1 cellular context compared by ENCODE assay signal in genomic region chr19:7743425-7743841, GRCh38.
TF ChIP-seq lines count a peak whose summit lies in the region.

No MANE protein-coding gene starts in this region.

TF ChIP-seq in IMR-90, 13 proteins besides CTCF, POLR2A, EP300 and RAD21:
- TF ChIP-seq FOS (IDR thresholded peaks at IDR 0.05; ENCODE audit: low read depth, low read length) (no peak), ELK1 (IDR thresholded peaks at IDR 0.05; ENCODE audit: borderline replicate concordance, low read depth, low read length) (no peak), MAFK (IDR thresholded peaks at IDR 0.05; ENCODE audit: low read depth, low read length) (no peak), MXI1 (IDR thresholded peaks at IDR 0.05; ENCODE audit: borderline replicate concordance, low read depth, low read length) (no peak), USF2 (IDR thresholded peaks at IDR 0.05; ENCODE audit: low read depth, low read length) (no peak), NFE2L2 (IDR thresholded peaks at IDR 0.05; ENCODE audit: low read depth, low read length) (no peak), BHLHE40 (IDR thresholded peaks at IDR 0.05; ENCODE audit: low read depth, low read length) (no peak), CHD1 (IDR thresholded peaks at IDR 0.05; ENCODE audit: low read depth, low read length) (no peak), RCOR1 (IDR thresholded peaks at IDR 0.05; ENCODE audit: insufficient replicate concordance, low read length) (no peak), SMC3 (IDR thresholded peaks at IDR 0.05; ENCODE audit: low read depth, low read length) (no peak), CEBPB (IDR thresholded peaks at IDR 0.05; ENCODE audit: low read depth, low read length) (no peak), RFX5 (IDR thresholded peaks at IDR 0.05; ENCODE audit: low read depth, low read length) (no peak), MAZ (IDR thresholded peaks at IDR 0.05; ENCODE audit: borderline replicate concordance, low read depth, low read length) (no peak)
